ENCODE assay signal across 8 cellular contexts in genomic region chr1:62391369-62391971, GRCh38. TPM values are rescaled to one million over a fixed set of nuclear protein-coding genes. Genes with fewer than 3 reads are reported as not detected.
DNase-seq lines count a peak whose midpoint lies in the region; TF ChIP-seq lines count a peak whose summit lies in the region.

No MANE protein-coding gene starts in this region.

- no peaks in the 10 kb centered on the region for H3K9me3 ChIP-seq in H9 (ENCODE audit: control insufficient read depth, low read depth, low read length)
- H3K9me3 ChIP-seq in SK-N-SH: no peaks in the 10 kb centered on the region
- no peaks in the 10 kb centered on the region for H3K9me3 ChIP-seq in thyroid gland

- H3K36me3 Mint-ChIP-seq in H9 (ENCODE audit: insufficient read depth in 1 of 3, low read depth in 3 of 3) (no peaks in the 10 kb centered on the region), glutamatergic neuron (ENCODE audit: unreplicated experiment) (no peaks in the 10 kb centered on the region)

- no peak overlapping the region for H3K56ac ChIP-seq in H9 (ENCODE audit: insufficient read length, low read depth, low read length)

- H3K4me2 ChIP-seq in H9 (ENCODE audit: insufficient read depth, insufficient read length, low read length): no peak overlapping the region
- H3K4me2 ChIP-seq in SK-N-SH: no peak overlapping the region

- H3K27me3 Mint-ChIP-seq in H9 (ENCODE audit: low read depth): peaks cover 7% of the 10 kb centered on the region
- H3K27me3 Mint-ChIP-seq in glutamatergic neuron (ENCODE audit: unreplicated experiment): peaks cover 5% of the 10 kb centered on the region

- no peaks in the 10 kb centered on the region for H3K36me3 ChIP-seq in SK-N-SH (replicated peaks in 1 of 2; ENCODE audit: control insufficient read depth in 1 of 2, insufficient read depth in 2 of 2, low read length in 1 of 2)
- H3K36me3 ChIP-seq in thyroid gland: no peaks in the 10 kb centered on the region

- H4K8ac ChIP-seq in H9 (replicated peaks; ENCODE audit: insufficient read length, low read depth, low read length): no peak overlapping the region

- H3K4ac ChIP-seq in H9 (ENCODE audit: low read depth, low read length): no peak overlapping the region

- H4K5ac ChIP-seq in H9 (ENCODE audit: insufficient read length, low read depth, low read length): no peak overlapping the region

- no peak overlapping the region for H2BK15ac ChIP-seq in H9 (ENCODE audit: low read depth, low read length)

- intact Hi-C loops in thyroid gland (cut with DNase I): no loop called here

- H2AFZ ChIP-seq in H9 (ENCODE audit: low read length) (no peak overlapping the region), SK-N-SH (ENCODE audit: low read depth) (no peak overlapping the region)

- DNase-seq in EH (ENCODE audit: low read depth) (peak; percentile 26), H9 (peak; percentile 76), SK-N-SH (peak; percentile 21), glutamatergic neuron (peak; percentile 65), cerebellum (ENCODE audit: low spot score) (no peak), thyroid gland (no peak), NCI-H1105 (lab: John Stamatoyannopoulos, UW) (no peak), GM19238 (ENCODE audit: insufficient read length, low spot score) (no peak)

- H2BK120ac ChIP-seq in H9 (ENCODE audit: low read depth, low read length, poor library complexity, severe bottlenecking): no peak overlapping the region

- H2AK5ac ChIP-seq in H9 (ENCODE audit: insufficient read length, low read length): no peak overlapping the region

- H3K27ac ChIP-seq in H9 (ENCODE audit: insufficient read length, low read depth, low read length) (no peak overlapping the region), SK-N-SH (ENCODE audit: low read depth in 2 of 2, low read length in 1 of 2) (no peak overlapping the region), thyroid gland (no peak overlapping the region)

- H3K27me3 ChIP-seq in H9 (ENCODE audit: insufficient read depth, low read length) (no peaks in the 10 kb centered on the region), SK-N-SH (ENCODE audit: insufficient read depth) (no peaks in the 10 kb centered on the region; the same call in 1 of the 2 replicates), thyroid gland (no peaks in the 10 kb centered on the region)

- no peak overlapping the region for H4K91ac ChIP-seq in H9 (ENCODE audit: insufficient read length, low read depth, low read length)

- TF ChIP-seq RAD21 in SK-N-SH (IDR thresholded peaks at IDR 0.05; ENCODE audit: low read length): peak; percentile 36

- H4K20me1 ChIP-seq in H9 (ENCODE audit: control insufficient read depth, insufficient read depth, insufficient read length): no peaks in the 10 kb centered on the region
- no peaks in the 10 kb centered on the region for H4K20me1 ChIP-seq in SK-N-SH (ENCODE audit: insufficient read depth)

- H2BK5ac ChIP-seq in H9 (ENCODE audit: insufficient read length, low read length): no peak overlapping the region

- TF ChIP-seq CTCF in H9 (conservative IDR thresholded peaks at IDR 0.05): peak; percentile 93
- TF ChIP-seq CTCF in SK-N-SH (IDR thresholded peaks at IDR 0.05): peak; percentile 58
- peak; percentile 84 for TF ChIP-seq CTCF in glutamatergic neuron (IDR thresholded peaks at IDR 0.05; ENCODE audit: partially characterized antibody, unreplicated experiment)
- peak in 2 of 6 experiments; percentile 16 to 26 for TF ChIP-seq CTCF in thyroid gland (IDR thresholded peaks at IDR 0.05)

- no CpG with 5 or more reads among the region's 3 CpGs for WGBS in H9 (ENCODE audit: extremely low coverage, insufficient read length, low lambda C conversion rate)
- 12% methylated on average over 2 of the region's 3 CpGs for WGBS in SK-N-SH (ENCODE audit: low lambda C conversion rate)
- WGBS in thyroid gland, 2 donors: 34 to 36% methylated on average over 3 of the region's 3 CpGs

- no peaks in the 10 kb centered on the region for H3K9me2 ChIP-seq in SK-N-SH

- H3K4me3 ChIP-seq in SK-N-SH (ENCODE audit: low read depth in 2 of 2, low read length in 1 of 2) (no peak overlapping the region; a peak in 1 of 4 replicates), thyroid gland (replicated peaks in 1 of 3) (no peak overlapping the region)

- H3K4me3 Mint-ChIP-seq in H9: no peak overlapping the region
- H3K4me3 Mint-ChIP-seq in glutamatergic neuron (ENCODE audit: unreplicated experiment): no peak overlapping the region

- CTCF ChIA-PET in SK-N-SH (lab: Yijun Ruan, JAX): interaction anchor here (0.7 to 1.8 kb wide), 9 partner anchors 11 to 248 kb away, joined by 3 to 20 read pairs (median 4); no protein-coding TSS in a partner anchor

- no peak overlapping the region for H3K18ac ChIP-seq in H9 (ENCODE audit: insufficient read length, low read depth, low read length)

- TF ChIP-seq EP300 in SK-N-SH (IDR thresholded peaks at IDR 0.05; ENCODE audit: borderline replicate concordance in 1 of 2, low read depth in 1 of 2, low read length in 1 of 2): no peak

- no peak overlapping the region for H3K14ac ChIP-seq in H9 (ENCODE audit: insufficient read depth, low read length)

- no peak overlapping the region for H3T11ph ChIP-seq in H9 (ENCODE audit: low read length)

- H3K23ac ChIP-seq in H9 (ENCODE audit: insufficient read length, low read depth, low read length): no peak overlapping the region

- H3K4me1 Mint-ChIP-seq in H9 (peaks cover under 1 to 7% of the 10 kb centered on the region in 2 experiments), glutamatergic neuron (ENCODE audit: low read depth, unreplicated experiment) (no peaks in the 10 kb centered on the region)

- H3K27ac Mint-ChIP-seq in H9 (no peak overlapping the region), glutamatergic neuron (ENCODE audit: unreplicated experiment) (no peak overlapping the region)

- H2BK12ac ChIP-seq in H9 (ENCODE audit: insufficient read length, low read depth, low read length): no peak overlapping the region

- no peaks in the 10 kb centered on the region for H3K79me1 ChIP-seq in H9 (ENCODE audit: insufficient read depth, low read depth, low read length, poor library complexity, severe bottlenecking)

- H3K4me1 ChIP-seq in H9 (ENCODE audit: insufficient read depth, low read length): no peaks in the 10 kb centered on the region
- peaks cover 0 to 2% of the 10 kb centered on the region in 2 experiments; a peak in 1 of 4 replicates for H3K4me1 ChIP-seq in SK-N-SH (ENCODE audit: control insufficient read depth in 1 of 2, insufficient read depth in 2 of 2, low read depth in 1 of 2, low read length in 1 of 2)
- H3K4me1 ChIP-seq in thyroid gland: no peaks in the 10 kb centered on the region

- no peaks in the 10 kb centered on the region for H3F3A ChIP-seq in SK-N-SH (replicated peaks; ENCODE audit: insufficient read depth)

- H3K9ac ChIP-seq in H9 (ENCODE audit: extremely low read depth, insufficient read length, low read length): no peak overlapping the region
- H3K9ac ChIP-seq in SK-N-SH: no peak overlapping the region

- no peak overlapping the region for H2BK20ac ChIP-seq in H9 (ENCODE audit: low read depth, low read length, poor library complexity, severe bottlenecking)

- POLR2A ChIA-PET in SK-N-SH (lab: Yijun Ruan, JAX): no interaction called here

- no peaks in the 10 kb centered on the region for H3K9me3 Mint-ChIP-seq in H9
- no peaks in the 10 kb centered on the region for H3K9me3 Mint-ChIP-seq in glutamatergic neuron (ENCODE audit: unreplicated experiment)

- no peaks in the 10 kb centered on the region for H3K23me2 ChIP-seq in H9 (ENCODE audit: insufficient read length, low read depth, low read length, poor library complexity, severe bottlenecking)

- TF ChIP-seq POLR2A in thyroid gland (IDR thresholded peaks at IDR 0.05): no peak

- H3K79me2 ChIP-seq in H9 (ENCODE audit: insufficient read depth, low read length) (no peaks in the 10 kb centered on the region), SK-N-SH (ENCODE audit: insufficient read depth) (no peaks in the 10 kb centered on the region)

TF ChIP-seq in SK-N-SH, 30 proteins besides CTCF, POLR2A, EP300 and RAD21 (continues in another document):
- TF ChIP-seq POLR2AphosphoS5 (IDR thresholded peaks at IDR 0.05; ENCODE audit: low read depth, low read length) (no peak), ZBTB33 (IDR thresholded peaks at IDR 0.05; ENCODE audit: borderline replicate concordance, low read depth) (no peak), FOXM1 (IDR thresholded peaks at IDR 0.05; ENCODE audit: low read depth) (no peak), GATA2 (CRISPR knock-in tag; IDR thresholded peaks at IDR 0.05) (no peak), FOSL2 (IDR thresholded peaks at IDR 0.05; ENCODE audit: borderline replicate concordance, low read depth) (no peak), PBX3 (IDR thresholded peaks at IDR 0.05) (no peak)

RNA-seq across cellular contexts. Expression of gene USP1, which starts 45.4 kb away (rescaled TPM):
- total RNA-seq in H9 (2021) (62.2 and 64.6 TPM in 2 replicates), glutamatergic neuron (ENCODE audit: unreplicated experiment) (13.6 TPM), cerebellum (38.1 TPM), thyroid gland (10 to 100 TPM; 27.4 to 33.0 (median 30.9) TPM)
- 3.9 and 4.3 TPM in 2 replicates for polyA plus RNA-seq in SK-N-SH (2012; rRNA removed)
- polyA plus RNA-seq in SK-N-SH (2012; cell fraction: cytosol; rRNA removed): 6.5 and 8.3 TPM in 2 replicates
- polyA plus RNA-seq in SK-N-SH (2012; cell fraction: nucleus; rRNA removed): 3.0 and 3.3 TPM in 2 replicates

Comparison
In these comparisons a context has a peak if more than half of its experiments do, and no peak if none do; other contexts are left out.
1. DNase-seq: peak in EH (single experiment), H9 (single experiment), SK-N-SH (single experiment) and glutamatergic neuron (single experiment); none in cerebellum (single experiment), thyroid gland (0 of 2), NCI-H1105 (single experiment) and GM19238 (single experiment).